In the genomic region with DNA sequence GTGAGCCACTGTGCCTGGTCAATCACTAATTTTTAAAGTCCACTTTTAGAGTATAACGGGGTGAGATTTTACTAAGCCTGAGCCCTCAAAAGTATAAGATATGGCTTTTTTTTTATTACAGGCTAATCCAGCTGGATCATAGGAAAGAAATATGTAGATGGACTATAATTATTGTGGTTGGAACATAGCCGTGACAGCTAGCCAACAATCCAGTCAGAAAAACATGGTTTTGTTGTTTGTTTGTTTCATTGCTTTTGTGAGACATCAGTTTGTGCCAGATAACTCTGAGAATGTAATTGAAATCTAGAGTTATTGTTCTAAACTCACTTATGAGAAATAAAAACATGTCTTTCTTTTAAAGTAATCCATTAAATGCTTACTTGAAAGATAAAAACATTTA, we compare ENCODE assay signal across 28 cellular contexts.
"Had no signal": no experiment of that assay in that cellular context is flagged by ENCODE, and none has a peak within 500 bp of the region (broad histone marks: within the 10 kb centered on the region; RNA-seq: fewer than 3 reads in every experiment).

No MANE protein-coding gene starts in this region.

- H3K27me3 Mint-ChIP-seq: effector memory CD8-positive, alpha-beta T cell had no signal

- H3K36me3 ChIP-seq: colonic mucosa, esophagus muscularis mucosa, esophagus squamous epithelium, gastrocnemius medialis, gastroesophageal sphincter, heart left ventricle, heart right ventricle had no signal

- FAIRE-seq: colon, endometrium, frontal cortex had no signal

- ATAC-seq: effector memory CD8-positive, alpha-beta T cell; esophagus mucosa; foreskin keratinocyte; gastrocnemius medialis; gastroesophageal sphincter; heart left ventricle; heart right ventricle had no signal

- H3K9me3 ChIP-seq: colonic mucosa, esophagus muscularis mucosa, esophagus squamous epithelium, gastrocnemius medialis, gastroesophageal sphincter, heart left ventricle, heart right ventricle had no signal

- H3K9me3 Mint-ChIP-seq: effector memory CD8-positive, alpha-beta T cell; endodermal cell had no signal

- DNase-seq: colonic mucosa; cortex of kidney; dermis blood vessel endothelial cell; dorsolateral prefrontal cortex; effector CD4-positive, alpha-beta T cell; effector CD8-positive, alpha-beta T cell; effector memory CD4-positive, alpha-beta T cell; effector memory CD8-positive, alpha-beta T cell; endodermal cell; erythroblast; esophagus squamous epithelium; foreskin fibroblast; foreskin keratinocyte; foreskin melanocyte; gastrocnemius medialis; glutamatergic neuron; head of caudate nucleus; heart left ventricle; heart right ventricle had no signal

- H3K27ac Mint-ChIP-seq: effector memory CD8-positive, alpha-beta T cell; endodermal cell had no signal

- H3K27me3 ChIP-seq: colonic mucosa, dorsolateral prefrontal cortex, esophagus muscularis mucosa, esophagus squamous epithelium, foreskin keratinocyte, gastrocnemius medialis, gastroesophageal sphincter, heart left ventricle, heart right ventricle had no signal

- H3K27ac ChIP-seq: colonic mucosa, coronary artery, dorsolateral prefrontal cortex, epithelial cell of prostate, esophagus muscularis mucosa, esophagus squamous epithelium, foreskin keratinocyte, gastrocnemius medialis, gastroesophageal sphincter, heart left ventricle, heart right ventricle had no signal

- H3K4me3 ChIP-seq: colonic mucosa, coronary artery, dorsolateral prefrontal cortex, esophagus muscularis mucosa, esophagus squamous epithelium, gastrocnemius medialis, gastroesophageal sphincter, heart left ventricle, heart right ventricle had no signal

- H3K4me1 ChIP-seq: colonic mucosa, esophagus muscularis mucosa, esophagus squamous epithelium, foreskin keratinocyte, gastrocnemius medialis, gastroesophageal sphincter, heart left ventricle, heart right ventricle had no signal

- H3K4me3 Mint-ChIP-seq: dendritic cell treated with granulocyte-macrophage colony-stimulating factor and Interleukin-4, amounts not matched to agents 40 ng/mL and 50 ng/mL, for 4 days; effector memory CD8-positive, alpha-beta T cell; endodermal cell had no signal
